In the genomic region with DNA sequence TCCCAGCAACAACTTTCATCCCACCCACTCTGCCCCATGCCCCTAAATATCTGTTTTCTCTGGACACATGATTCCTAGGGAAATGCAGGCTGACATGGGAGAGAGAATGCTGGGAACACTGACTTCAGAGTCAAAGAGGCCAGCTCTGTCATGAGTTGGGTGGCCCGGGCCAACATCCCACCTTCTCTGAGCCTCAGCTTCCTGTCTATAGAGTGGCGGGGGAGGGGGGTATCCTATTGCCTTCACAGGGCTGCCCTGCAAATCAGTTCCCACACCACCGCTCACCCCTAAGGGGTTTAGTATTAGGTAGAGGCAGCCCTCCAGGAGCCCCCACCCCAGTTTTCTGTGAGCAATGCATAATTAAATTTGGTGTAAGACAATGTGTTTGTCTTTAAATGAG, we compare ENCODE assay signal across 21 cellular contexts.
"Had no signal": no experiment of that assay in that cellular context is flagged by ENCODE, and none has a peak within 500 bp of the region (broad histone marks: within the 10 kb centered on the region; RNA-seq: fewer than 3 reads in every experiment).

No MANE protein-coding gene starts in this region.

- H3K36me3 ChIP-seq: pancreas, right lobe of liver, spleen had no signal

- H3K27ac ChIP-seq: body of pancreas, foreskin keratinocyte, hepatocyte, pancreas, psoas muscle, right lobe of liver, spleen had no signal

- H3K9me3 Mint-ChIP-seq: activated naive CD4-positive, alpha-beta T cell treated with anti-CD3 and anti-CD28 coated beads, Interleukin-2, amount 10 ng/mL, durations not matched to agents 7 days and 5 days; activated T-cell treated with anti-CD3 and anti-CD28 coated beads, Interleukin-2, amount 50 U/mL, for 72 hours; nephron progenitor cell had no signal

- H3K4me1 ChIP-seq: foreskin keratinocyte, pancreas, right lobe of liver, spleen had no signal

- H3K27me3 ChIP-seq: body of pancreas, foreskin keratinocyte, hepatocyte, pancreas, right lobe of liver had no signal

- H3K79me2 ChIP-seq: hepatocyte had no signal

- H3K27ac Mint-ChIP-seq: activated naive CD4-positive, alpha-beta T cell treated with anti-CD3 and anti-CD28 coated beads, Interleukin-2, amount 10 ng/mL, durations not matched to agents 7 days and 5 days; activated T-cell treated with anti-CD3 and anti-CD28 coated beads, Interleukin-2, amount 50 U/mL, for 72 hours; nephron progenitor cell had no signal

- H3K36me3 Mint-ChIP-seq: activated naive CD4-positive, alpha-beta T cell treated with anti-CD3 and anti-CD28 coated beads, Interleukin-2, amount 10 ng/mL, durations not matched to agents 7 days and 5 days had no signal

- H3K4me1 Mint-ChIP-seq: activated naive CD4-positive, alpha-beta T cell treated with anti-CD3 and anti-CD28 coated beads, Interleukin-2, amount 10 ng/mL, durations not matched to agents 7 days and 5 days had no signal

- DNase-seq: activated CD4-positive, alpha-beta T cell treated with anti-CD3 and anti-CD28 coated beads for 1 hour; activated CD4-positive, alpha-beta T cell treated with anti-CD3 and anti-CD28 coated beads, Interleukin-2, amount 50 U/mL, for 48 hours; activated effector memory CD4-positive, alpha-beta T cell treated with anti-CD3 and anti-CD28 coated beads, Interleukin-2, amount 50 U/mL, for 16 hours; activated naive CD4-positive, alpha-beta T cell treated with anti-CD3 and anti-CD28 coated beads, Interleukin-2, amount 10 ng/mL, durations not matched to agents 7 days and 5 days; activated T-cell treated with anti-CD3 and anti-CD28 coated beads, Interleukin-2, amount 50 U/mL, for 72 hours; amygdala; central memory CD4-positive, alpha-beta T cell; dermis blood vessel endothelial cell; effector CD8-positive, alpha-beta T cell; kidney glomerular epithelial cell; nephron progenitor cell; psoas muscle; right lobe of liver; spleen; stimulated activated CD4-positive, alpha-beta T cell treated with anti-CD3 and anti-CD28 coated beads, Interleukin-4, amount 100 ng/mL, for 1 hour; stimulated activated naive CD4-positive, alpha-beta T cell; T-helper 1 cell had no signal

- H2AFZ ChIP-seq: hepatocyte had no signal

- H3K4me2 ChIP-seq: hepatocyte had no signal

- H3K4me3 ChIP-seq: body of pancreas, hepatocyte, pancreas, psoas muscle, right lobe of liver, spleen had no signal

- ATAC-seq: activated T-cell treated with anti-CD3 and anti-CD28 coated beads, Interleukin-2, amount 50 U/mL, for 72 hours; body of pancreas; foreskin keratinocyte; right lobe of liver had no signal

- H3K4me3 Mint-ChIP-seq: activated naive CD4-positive, alpha-beta T cell treated with anti-CD3 and anti-CD28 coated beads, Interleukin-2, amount 10 ng/mL, durations not matched to agents 7 days and 5 days; activated T-cell treated with anti-CD3 and anti-CD28 coated beads, Interleukin-2, amount 50 U/mL, for 72 hours; nephron progenitor cell had no signal

- H3K9me3 ChIP-seq: body of pancreas, pancreas, psoas muscle, right lobe of liver, spleen had no signal
